In genomic region chr22:37197451-37198289, GRCh38 we compare ENCODE assay signal across 2 cellular contexts.
A peak's percentile ranks its signal among the peaks of the same experiment; 100 is the strongest.
TF ChIP-seq lines count a peak whose summit lies in the region.

No MANE protein-coding gene starts in this region.

TF ChIP-seq in HEK293, 187 proteins besides CTCF, POLR2A, EP300 and RAD21 (continued from another document):
- peak; percentile 39 for TF ChIP-seq HIC1 (tag by site-specific recombination; IDR thresholded peaks at IDR 0.05)
- no peak for TF ChIP-seq ZNF266 (tag by site-specific recombination; IDR thresholded peaks at IDR 0.05; ENCODE audit: low read depth)
TF ChIP-seq in HEK293: peak in this region for 2.

TF ChIP-seq in SK-N-SH, 30 proteins besides CTCF, POLR2A, EP300 and RAD21 (continued from another document):
- TF ChIP-seq GATA2 (CRISPR knock-in tag; IDR thresholded peaks at IDR 0.05) (no peak), NRF1 (IDR thresholded peaks at IDR 0.05; ENCODE audit: low read depth, low read length) (no peak), TEAD4 (IDR thresholded peaks at IDR 0.05; ENCODE audit: borderline replicate concordance, insufficient read depth) (no peak), REST (IDR thresholded peaks at IDR 0.05; ENCODE audit: low read depth, low read length) (no peak), FOXM1 (IDR thresholded peaks at IDR 0.05; ENCODE audit: low read depth) (no peak), RXRA (IDR thresholded peaks at IDR 0.05; ENCODE audit: borderline replicate concordance, low read depth) (no peak), MEF2A (IDR thresholded peaks at IDR 0.05; ENCODE audit: borderline replicate concordance, low read depth) (no peak), RFX5 (IDR thresholded peaks at IDR 0.05; ENCODE audit: low read length) (no peak), PBX3 (IDR thresholded peaks at IDR 0.05) (no peak), NFIC (IDR thresholded peaks at IDR 0.05; ENCODE audit: borderline replicate concordance) (no peak), FOXJ3 (CRISPR knock-in tag; IDR thresholded peaks at IDR 0.05) (no peak), MAX (IDR thresholded peaks at IDR 0.05; ENCODE audit: low read depth) (no peak), IRF3 (IDR thresholded peaks at IDR 0.05; ENCODE audit: low read depth, low read length) (no peak), POLR2AphosphoS5 (IDR thresholded peaks at IDR 0.05; ENCODE audit: low read depth, low read length) (no peak), ZBTB33 (IDR thresholded peaks at IDR 0.05; ENCODE audit: borderline replicate concordance, low read depth) (no peak), TAF1 (IDR thresholded peaks at IDR 0.05; ENCODE audit: borderline replicate concordance, low read depth, low read length) (no peak), JUND (IDR thresholded peaks at IDR 0.05) (no peak; the same call in 1 of the 2 replicates), MXI1 (IDR thresholded peaks at IDR 0.05; ENCODE audit: low read depth, low read length) (no peak), SMC3 (IDR thresholded peaks at IDR 0.05; ENCODE audit: low read depth, low read length) (no peak; the same call in 1 of the 2 replicates), GABPA (IDR thresholded peaks at IDR 0.05; ENCODE audit: low read depth) (no peak), USF2 (IDR thresholded peaks at IDR 0.05; ENCODE audit: borderline replicate concordance, low read depth, low read length) (no peak), RCOR1 (IDR thresholded peaks at IDR 0.05; ENCODE audit: low read length) (0 out of 2 replicates have a peak, but pooled peaks have one; percentile 5), FOSL2 (IDR thresholded peaks at IDR 0.05; ENCODE audit: borderline replicate concordance, low read depth) (peak; percentile 22; the same call in 1 of the 2 replicates), SIN3A (IDR thresholded peaks at IDR 0.05; ENCODE audit: borderline replicate concordance, low read depth, low read length) (no peak)
TF ChIP-seq in SK-N-SH: peak in this region for 4.
